In genomic region chr10:13346280-13346819, GRCh38 we compare ENCODE assay signal across 8 cellular contexts. TPM values are rescaled to one million over a fixed set of nuclear protein-coding genes. Genes with fewer than 3 reads are reported as not detected.
A peak's percentile ranks its signal among the peaks of the same experiment; 100 is the strongest.
DNase-seq lines count a peak whose midpoint lies in the region; ATAC-seq and TF ChIP-seq lines count a peak whose summit lies in the region.

No MANE protein-coding gene starts in this region.

- BruUV-seq in Panc1 (replicated peaks; lab: Mats Ljungman, UMichigan): TSS peak; percentile 86

- peak overlapping the region; percentile 55 for H3K4me2 ChIP-seq in neuronal stem cell (ENCODE audit: insufficient read depth, low read length, poor library complexity, severe bottlenecking)

- CTCF ChIA-PET in Panc1 (lab: Charles Lee): no interaction called here

- no peak overlapping the region for H2AFZ ChIP-seq in neuronal stem cell (ENCODE audit: low read length)

- DNase-seq in GM12865 (ENCODE audit: low read depth): no peak
- DNase-seq in Panc1 (ENCODE audit: low read depth, low spot score): no peak
- DNase-seq in epithelial cell of esophagus (ENCODE audit: low read depth): peak; percentile 33
- DNase-seq in neuronal stem cell (ENCODE audit: low spot score): no peak
- DNase-seq in NCI-H1105 treated with DMSO at 0.1 percent for 48 hours (lab: John Stamatoyannopoulos, UW): no peak
- no peak for DNase-seq in cerebellar nuclear complex (lab: John Stamatoyannopoulos, UW)
- no peak for DNase-seq in NCI-H2171 (lab: John Stamatoyannopoulos, UW)
- DNase-seq in ecto neural progenitor cell (ENCODE audit: low spot score): no peak

- WGBS in neuronal stem cell (ENCODE audit: extremely low coverage in 2 of 2, insufficient read length in 2 of 2, insufficient replicate concordance in 1 of 2), 2 donors: no CpG with 5 or more reads among the region's 17 CpGs

- H3K23ac ChIP-seq in neuronal stem cell (ENCODE audit: low read depth, low read length, poor library complexity): no peak overlapping the region

- H3K18ac ChIP-seq in neuronal stem cell (ENCODE audit: low read length): no peak overlapping the region

- no peak overlapping the region for H4K8ac ChIP-seq in neuronal stem cell (ENCODE audit: low read depth, low read length)

- no peak overlapping the region for H3K14ac ChIP-seq in neuronal stem cell (ENCODE audit: low read length)

- POLR2A ChIA-PET in Panc1 (lab: Charles Lee): no interaction called here

- H3K9ac ChIP-seq in neuronal stem cell (ENCODE audit: low read depth, low read length, poor library complexity): no peak overlapping the region

- no peak for TF ChIP-seq CTCF in GM12865 (IDR thresholded peaks at IDR 0.05; ENCODE audit: insufficient read depth, low read depth, low read length, missing control alignments)
- no peak for TF ChIP-seq CTCF in Panc1 (IDR thresholded peaks at IDR 0.05)
- no peak for TF ChIP-seq CTCF in epithelial cell of esophagus (IDR thresholded peaks at IDR 0.05; ENCODE audit: insufficient read depth, low read depth, low read length, missing control alignments)

- H3K27ac ChIP-seq in Panc1 (ENCODE audit: low read length) (peak overlapping the region; percentile 91), neuronal stem cell (replicated peaks; ENCODE audit: low read length) (no peak overlapping the region)

- H3K4me1 ChIP-seq in Panc1 (ENCODE audit: control insufficient read depth, insufficient read depth, low read length) (peaks cover 3% of the 10 kb centered on the region; the same call in 1 of the 2 replicates), neuronal stem cell (ENCODE audit: control insufficient read depth in 2 of 2, insufficient read depth in 1 of 2, low read depth in 1 of 2, low read length in 2 of 2) (peaks cover 9 to 21% of the 10 kb centered on the region in 2 donors)

- in situ Hi-C loops in Panc1 (cut with HindIII; ENCODE audit: low pct_unique_long_range_greater_than_20kb, low sequenced_read_pairs): no loop called here

- no peaks in the 10 kb centered on the region for H3K9me3 ChIP-seq in Panc1 (ENCODE audit: control insufficient read depth, insufficient read depth, low read depth, low read length)
- H3K9me3 ChIP-seq in neuronal stem cell (replicated peaks in 1 of 2; ENCODE audit: control insufficient read depth in 2 of 2, insufficient read depth in 1 of 2, low read depth in 1 of 2, low read length in 2 of 2): peaks cover 0 to 4% of the 10 kb centered on the region in 2 donors

- no peak for ATAC-seq in Panc1

- H3K27me3 ChIP-seq in Panc1 (ENCODE audit: control insufficient read depth, insufficient read depth, low read length): no peaks in the 10 kb centered on the region
- H3K27me3 ChIP-seq in neuronal stem cell (ENCODE audit: control insufficient read depth in 3 of 3, insufficient read depth in 3 of 3, low read depth in 1 of 3, low read length in 3 of 3): peaks cover 0 to 24% (median 0%) of the 10 kb centered on the region in 3 experiments

- no peak overlapping the region for H2BK5ac ChIP-seq in neuronal stem cell (ENCODE audit: low read length)

- H3K4ac ChIP-seq in neuronal stem cell (ENCODE audit: low read length): no peak overlapping the region

- H3K4me3 ChIP-seq in GM12865 (ENCODE audit: low read depth, low read length) (peak overlapping the region; percentile 63), Panc1 (ENCODE audit: low read depth in 2 of 2, low read length in 2 of 2) (peak overlapping the region; percentile 68 to 73), epithelial cell of esophagus (ENCODE audit: low read length) (peak overlapping the region; percentile 75), neuronal stem cell (ENCODE audit: low read length in 2 of 2) (peak overlapping the region; percentile 74 to 96)

- H3K36me3 ChIP-seq in Panc1 (ENCODE audit: control insufficient read depth, insufficient read depth, low read length) (peaks cover 7% of the 10 kb centered on the region), neuronal stem cell (replicated peaks in 1 of 2; ENCODE audit: control insufficient read depth in 2 of 2, insufficient read depth in 2 of 2, low read length in 2 of 2) (peaks cover 6 to 40% of the 10 kb centered on the region in 2 donors)

- no peak overlapping the region for H4K91ac ChIP-seq in neuronal stem cell (ENCODE audit: low read depth, low read length, poor library complexity)

- H2AK5ac ChIP-seq in neuronal stem cell (ENCODE audit: low read depth, low read length): no peak overlapping the region

- H2BK15ac ChIP-seq in neuronal stem cell (ENCODE audit: low read length): no peak overlapping the region

- no peaks in the 10 kb centered on the region for H3K79me1 ChIP-seq in neuronal stem cell (ENCODE audit: low read depth, low read length)

- H2BK12ac ChIP-seq in neuronal stem cell (ENCODE audit: low read length): no peak overlapping the region

- H2BK120ac ChIP-seq in neuronal stem cell (ENCODE audit: low read depth, low read length): no peak overlapping the region

- intact Hi-C loops in Panc1 (cut with micrococcal nuclease; ENCODE audit: unreplicated experiment): no loop called here

RNA-seq across cellular contexts. Expression of gene SEPHS1, which starts 1.7 kb away (rescaled TPM):
- 47.1 TPM for total RNA-seq in Panc1 (2021; ENCODE audit: unreplicated experiment)
- 27.0 TPM for polyA plus RNA-seq in Panc1 (2012; ENCODE audit: insufficient read length)
- 56.0 TPM for polyA plus RNA-seq in neuronal stem cell (2013, experiment 1 of 2)
- polyA plus RNA-seq in neuronal stem cell (2013, experiment 2 of 2): 55.4 TPM

RNA-seq across cellular contexts. Expression of gene PHYH, which starts 46.5 kb away (rescaled TPM):
- total RNA-seq in Panc1 (2021; ENCODE audit: unreplicated experiment): 41.3 TPM
- 33.7 TPM for polyA plus RNA-seq in Panc1 (2012; ENCODE audit: insufficient read length)
- polyA plus RNA-seq in neuronal stem cell (2013, experiment 1 of 2): 27.5 TPM
- polyA plus RNA-seq in neuronal stem cell (2013, experiment 2 of 2): 27.6 TPM
